Comparison of ENCODE assay signal across 1 cellular context in the genomic region with DNA sequence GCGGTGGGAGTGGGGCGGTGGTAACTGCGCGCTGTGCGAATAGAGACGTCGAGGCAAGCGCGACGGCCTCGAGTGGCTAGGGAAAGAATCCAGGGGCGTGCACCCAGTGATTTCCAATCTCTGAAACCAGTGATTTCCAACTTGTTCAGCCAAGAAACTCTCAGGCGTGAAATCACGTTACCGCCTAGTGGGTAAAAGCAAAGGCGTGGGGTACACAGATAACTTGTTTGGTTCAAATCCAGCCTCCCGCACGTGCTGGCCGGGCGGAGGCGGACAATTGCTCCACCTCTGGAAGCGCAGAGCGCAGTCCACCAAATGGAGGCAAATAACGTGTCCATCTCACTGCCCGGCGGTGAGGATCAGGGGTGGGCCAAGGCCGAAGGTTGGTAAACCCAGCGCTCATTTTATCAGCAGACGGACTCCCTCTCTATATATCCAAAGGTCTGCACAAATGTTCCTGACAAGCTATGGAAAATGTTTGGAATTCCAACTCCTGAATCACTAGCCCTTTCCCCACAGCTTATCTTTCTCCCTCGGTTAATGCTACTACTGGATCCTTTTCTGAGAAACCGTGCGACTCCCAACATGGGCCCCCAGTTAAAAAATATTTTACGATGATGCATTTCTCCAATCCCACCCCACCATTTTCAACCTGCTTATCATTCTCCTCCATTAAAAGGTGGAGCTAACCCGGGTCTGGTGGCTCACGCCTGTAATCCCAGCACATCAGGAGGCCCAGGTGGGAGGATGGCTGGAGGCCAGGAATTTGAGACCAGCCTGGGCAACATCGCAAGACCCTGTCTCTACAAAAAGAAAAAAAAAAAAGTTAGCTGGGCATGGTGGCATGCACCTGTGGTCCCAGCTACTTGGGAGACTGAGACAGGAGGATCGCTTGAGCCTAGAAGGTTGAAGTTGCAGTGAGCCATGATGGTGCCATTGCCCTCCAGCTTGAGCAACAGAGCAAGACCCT.
TF ChIP-seq lines count a peak whose summit lies in the region.

No MANE protein-coding gene starts in this region.

TF ChIP-seq in HepG2, 621 proteins besides CTCF, POLR2A, EP300 and RAD21 (continued from another document):
- no peak for TF ChIP-seq CHCHD3 (CRISPR knock-in tag; IDR thresholded peaks at IDR 0.05)
- TF ChIP-seq, protein P1, sequence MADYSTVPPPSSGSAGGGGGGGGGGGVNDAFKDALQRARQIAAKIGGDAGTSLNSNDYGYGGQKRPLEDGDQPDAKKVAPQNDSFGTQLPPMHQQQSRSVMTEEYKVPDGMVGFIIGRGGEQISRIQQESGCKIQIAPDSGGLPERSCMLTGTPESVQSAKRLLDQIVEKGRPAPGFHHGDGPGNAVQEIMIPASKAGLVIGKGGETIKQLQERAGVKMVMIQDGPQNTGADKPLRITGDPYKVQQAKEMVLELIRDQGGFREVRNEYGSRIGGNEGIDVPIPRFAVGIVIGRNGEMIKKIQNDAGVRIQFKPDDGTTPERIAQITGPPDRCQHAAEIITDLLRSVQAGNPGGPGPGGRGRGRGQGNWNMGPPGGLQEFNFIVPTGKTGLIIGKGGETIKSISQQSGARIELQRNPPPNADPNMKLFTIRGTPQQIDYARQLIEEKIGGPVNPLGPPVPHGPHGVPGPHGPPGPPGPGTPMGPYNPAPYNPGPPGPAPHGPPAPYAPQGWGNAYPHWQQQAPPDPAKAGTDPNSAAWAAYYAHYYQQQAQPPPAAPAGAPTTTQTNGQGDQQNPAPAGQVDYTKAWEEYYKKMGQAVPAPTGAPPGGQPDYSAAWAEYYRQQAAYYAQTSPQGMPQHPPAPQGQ (CRISPR knock-in tag; IDR thresholded peaks at IDR 0.05; ENCODE audit: borderline replicate concordance): no peak
- TF ChIP-seq ZNF34 (CRISPR knock-in tag; IDR thresholded peaks at IDR 0.05; ENCODE audit: borderline replicate concordance): no peak; the same call in 1 of the 2 replicates
- no peak for TF ChIP-seq NAIF1 (CRISPR knock-in tag; IDR thresholded peaks at IDR 0.05; ENCODE audit: borderline replicate concordance)
- TF ChIP-seq WIZ (CRISPR knock-in tag; IDR thresholded peaks at IDR 0.05): 0 out of 2 replicates have a peak, but pooled peaks have one; percentile 23
- TF ChIP-seq ZBTB14 (CRISPR knock-in tag; IDR thresholded peaks at IDR 0.05): no peak
- TF ChIP-seq KDM4B (CRISPR knock-in tag; IDR thresholded peaks at IDR 0.05): no peak
- TF ChIP-seq HMG20B (CRISPR knock-in tag; conservative IDR thresholded peaks at IDR 0.05): no peak
- TF ChIP-seq ZNF234 (CRISPR knock-in tag; conservative IDR thresholded peaks at IDR 0.05): no peak
- peak; percentile 27; the same call in 1 of the 2 replicates for TF ChIP-seq KLF9 (CRISPR knock-in tag; IDR thresholded peaks at IDR 0.05; ENCODE audit: low read depth)
- no peak for TF ChIP-seq ZNF7 (CRISPR knock-in tag; IDR thresholded peaks at IDR 0.05)
- TF ChIP-seq CREB1 (IDR thresholded peaks at IDR 0.05): no peak
- no peak for TF ChIP-seq CREB1 (CRISPR knock-in tag; IDR thresholded peaks at IDR 0.05)
- TF ChIP-seq, protein P2, sequence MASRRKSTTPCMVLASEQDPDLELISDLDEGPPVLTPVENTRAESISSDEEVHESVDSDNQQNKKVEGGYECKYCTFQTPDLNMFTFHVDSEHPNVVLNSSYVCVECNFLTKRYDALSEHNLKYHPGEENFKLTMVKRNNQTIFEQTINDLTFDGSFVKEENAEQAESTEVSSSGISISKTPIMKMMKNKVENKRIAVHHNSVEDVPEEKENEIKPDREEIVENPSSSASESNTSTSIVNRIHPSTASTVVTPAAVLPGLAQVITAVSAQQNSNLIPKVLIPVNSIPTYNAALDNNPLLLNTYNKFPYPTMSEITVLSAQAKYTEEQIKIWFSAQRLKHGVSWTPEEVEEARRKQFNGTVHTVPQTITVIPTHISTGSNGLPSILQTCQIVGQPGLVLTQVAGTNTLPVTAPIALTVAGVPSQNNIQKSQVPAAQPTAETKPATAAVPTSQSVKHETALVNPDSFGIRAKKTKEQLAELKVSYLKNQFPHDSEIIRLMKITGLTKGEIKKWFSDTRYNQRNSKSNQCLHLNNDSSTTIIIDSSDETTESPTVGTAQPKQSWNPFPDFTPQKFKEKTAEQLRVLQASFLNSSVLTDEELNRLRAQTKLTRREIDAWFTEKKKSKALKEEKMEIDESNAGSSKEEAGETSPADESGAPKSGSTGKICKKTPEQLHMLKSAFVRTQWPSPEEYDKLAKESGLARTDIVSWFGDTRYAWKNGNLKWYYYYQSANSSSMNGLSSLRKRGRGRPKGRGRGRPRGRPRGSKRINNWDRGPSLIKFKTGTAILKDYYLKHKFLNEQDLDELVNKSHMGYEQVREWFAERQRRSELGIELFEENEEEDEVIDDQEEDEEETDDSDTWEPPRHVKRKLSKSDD (CRISPR knock-in tag; IDR thresholded peaks at IDR 0.05; ENCODE audit: low read depth): peak; percentile 60
- TF ChIP-seq HHEX (CRISPR knock-in tag; IDR thresholded peaks at IDR 0.05): no peak
- TF ChIP-seq POGK (CRISPR knock-in tag; conservative IDR thresholded peaks at IDR 0.05): peak; percentile 14; the same call in 1 of the 2 replicates
- TF ChIP-seq SIX1 (CRISPR knock-in tag; IDR thresholded peaks at IDR 0.05; ENCODE audit: borderline replicate concordance): peak; percentile 30; the same call in 1 of the 2 replicates
- TF ChIP-seq NFYC (CRISPR knock-in tag; IDR thresholded peaks at IDR 0.05): no peak
- no peak for TF ChIP-seq ZSCAN12 (CRISPR knock-in tag; IDR thresholded peaks at IDR 0.05)
